Comparison of ENCODE assay signal across 12 cellular contexts in the genomic region with DNA sequence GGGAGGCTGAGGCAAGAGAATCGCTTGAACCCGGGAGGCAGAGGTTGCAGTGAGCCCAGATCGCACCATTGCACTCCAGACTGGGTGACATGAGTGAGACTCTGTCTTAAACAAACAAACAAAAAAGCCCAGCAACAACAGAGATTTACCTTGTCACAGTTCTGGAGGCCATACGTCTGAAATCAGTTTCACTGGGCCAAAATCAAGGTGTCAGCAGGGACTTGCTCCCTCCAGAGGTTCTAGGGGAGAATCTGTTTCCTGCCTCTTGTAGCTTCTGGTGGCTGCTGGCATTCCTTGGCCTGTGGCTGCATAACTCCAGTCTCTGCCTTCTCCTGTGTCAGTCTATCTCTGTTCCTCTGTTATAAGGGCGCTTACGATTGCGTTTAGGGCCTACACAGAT. TPM values are rescaled to one million over a fixed set of nuclear protein-coding genes. Genes with fewer than 3 reads are reported as not detected.
DNase-seq lines count a peak whose midpoint lies in the region; ATAC-seq, FAIRE-seq and TF ChIP-seq lines count a peak whose summit lies in the region.
"Had no signal": no experiment of that assay in that cellular context is flagged by ENCODE, and none has a peak within 500 bp of the region (broad histone marks: within the 10 kb centered on the region; RNA-seq: fewer than 3 reads in every experiment).

No MANE protein-coding gene starts in this region.

- H3K9me3 Mint-ChIP-seq in activated T-cell treated with anti-CD3 and anti-CD28 coated beads, Interleukin-2, amount 50 U/mL, for 72 hours: peaks cover 0 to 4% of the 10 kb centered on the region in 2 donors
- H3K9me3 Mint-ChIP-seq in endodermal cell: no peaks in the 10 kb centered on the region
- H3K9me3 Mint-ChIP-seq in stimulated activated memory B cell treated with anti-CD40 and anti-IgM and Interleukin-4, amounts not matched to agents 10 μg/mL and 1 μg/mL and 100 μg/mL, for 72 hours: no peaks in the 10 kb centered on the region

- peaks cover 47% of the 10 kb centered on the region for H3K36me3 ChIP-seq in OCI-LY7 (ENCODE audit: insufficient read depth, low read length)
- peaks cover 5% of the 10 kb centered on the region for H3K36me3 ChIP-seq in endodermal cell (ENCODE audit: control insufficient read depth, insufficient read depth, low read length)
- H3K36me3 ChIP-seq: adrenal gland, pancreas had no signal

- H3K4me3 Mint-ChIP-seq in activated T-cell treated with anti-CD3 and anti-CD28 coated beads, Interleukin-2, amount 50 U/mL, for 72 hours: peak overlapping the region; percentile 100
- H3K4me3 Mint-ChIP-seq in endodermal cell: peak overlapping the region; percentile 95
- peak overlapping the region; percentile 100 for H3K4me3 Mint-ChIP-seq in stimulated activated memory B cell treated with anti-CD40 and anti-IgM and Interleukin-4, amounts not matched to agents 10 μg/mL and 1 μg/mL and 100 μg/mL, for 72 hours

- FAIRE-seq in HTR-8/SVneo (lab: Jason Lieb, UNC): no peak
- FAIRE-seq: pancreas had no signal

- peak overlapping the region; percentile 94 for H3K4me2 ChIP-seq in OCI-LY7 (ENCODE audit: low read length)

- peaks cover 64% of the 10 kb centered on the region for H3K79me2 ChIP-seq in OCI-LY7 (ENCODE audit: insufficient read depth, low read depth, low read length)

- H3K36me3 Mint-ChIP-seq in activated T-cell treated with anti-CD3 and anti-CD28 coated beads, Interleukin-2, amount 50 U/mL, for 72 hours (ENCODE audit: insufficient read depth in 2 of 2): peaks cover 5 to 10% of the 10 kb centered on the region in 2 donors
- H3K36me3 Mint-ChIP-seq in endodermal cell (ENCODE audit: low read depth): peaks cover 12% of the 10 kb centered on the region
- H3K36me3 Mint-ChIP-seq in stimulated activated memory B cell treated with anti-CD40 and anti-IgM and Interleukin-4, amounts not matched to agents 10 μg/mL and 1 μg/mL and 100 μg/mL, for 72 hours: peaks cover 38% of the 10 kb centered on the region

- H3K4me3 ChIP-seq in OCI-LY7 (ENCODE audit: low read depth, low read length, poor library complexity, severe bottlenecking) (peak overlapping the region; percentile 95), endodermal cell (ENCODE audit: low read length) (peak overlapping the region; percentile 91)

- no peak for DNase-seq in activated T-cell treated with anti-CD3 and anti-CD28 coated beads, Interleukin-2, amount 50 U/mL, for 72 hours
- no peak for DNase-seq in activated T-cell treated with anti-CD3 and anti-CD28 coated beads, Interleukin-2, amount 50 U/mL, for 48 hours
- DNase-seq in OCI-LY7 (ENCODE audit: low spot score) (no peak), endodermal cell (peak; percentile 56), foreskin melanocyte (no peak), HTR-8/SVneo (ENCODE audit: insufficient read length, low spot score) (no peak)
- DNase-seq: adrenal gland, gastrocnemius medialis, NCI-H1417 treated with DMSO at 0.1 percent for 48 hours, pancreas had no signal

- WGBS in endodermal cell (ENCODE audit: insufficient coverage in 1 of 2, insufficient read length in 1 of 2), 2 experiments: 92% methylated on average over 7 of the region's 7 CpGs

- CTCF ChIA-PET in OCI-LY7 (lab: Charles Lee; ENCODE audit: unreplicated experiment): no interaction called here

- TF ChIP-seq CTCF in OCI-LY7 (conservative IDR thresholded peaks at IDR 0.05; ENCODE audit: low read length): 0 out of 2 replicates have a peak, but pooled peaks have one; percentile 37
- TF ChIP-seq CTCF in endodermal cell (conservative IDR thresholded peaks at IDR 0.05): peak; percentile 52

- no peaks in the 10 kb centered on the region for H3K9me2 ChIP-seq in OCI-LY7 (ENCODE audit: insufficient read depth, low read length)

- peaks cover 62% of the 10 kb centered on the region for H3K4me1 ChIP-seq in OCI-LY7 (ENCODE audit: insufficient read depth, low read length, poor library complexity, severe bottlenecking)
- peaks cover 3% of the 10 kb centered on the region for H3K4me1 ChIP-seq in endodermal cell (ENCODE audit: control insufficient read depth, insufficient read depth, low read length)

- no TSS peak for BruUV-seq in OCI-LY7 (replicated peaks; lab: Mats Ljungman, UMichigan)

- 0 out of 2 replicates have a peak, but pooled peaks cover 6% of the 10 kb centered on the region for H3K9me3 ChIP-seq in OCI-LY7 (ENCODE audit: low read length)
- no peaks in the 10 kb centered on the region for H3K9me3 ChIP-seq in endodermal cell (ENCODE audit: control insufficient read depth, low read length)
- H3K9me3 ChIP-seq: adrenal gland, gastrocnemius medialis, pancreas had no signal

- POLR2A ChIA-PET in OCI-LY7 (lab: Charles Lee): interaction anchor here (2.9 kb wide), 1 partner anchor 16 kb away, joined by 12 read pairs; no protein-coding TSS in a partner anchor

- H3K27me3 Mint-ChIP-seq in activated T-cell treated with anti-CD3 and anti-CD28 coated beads, Interleukin-2, amount 50 U/mL, for 72 hours (ENCODE audit: low read depth): no peaks in the 10 kb centered on the region
- H3K27me3 Mint-ChIP-seq in endodermal cell (ENCODE audit: insufficient read depth): no peaks in the 10 kb centered on the region
- H3K27me3 Mint-ChIP-seq in stimulated activated memory B cell treated with anti-CD40 and anti-IgM and Interleukin-4, amounts not matched to agents 10 μg/mL and 1 μg/mL and 100 μg/mL, for 72 hours: no peaks in the 10 kb centered on the region

- no peak overlapping the region for H3K9ac ChIP-seq in endodermal cell (ENCODE audit: extremely low read depth, low read length, poor library complexity, severe bottlenecking)

- ATAC-seq in activated T-cell treated with anti-CD3 and anti-CD28 coated beads, Interleukin-2, amount 50 U/mL, for 72 hours (replicated peaks in 1 of 2): no peak
- ATAC-seq in stimulated activated memory B cell treated with anti-CD40 and anti-IgM and Interleukin-4, amounts not matched to agents 10 μg/mL and 1 μg/mL and 100 μg/mL, for 72 hours: no peak
- ATAC-seq in GM21390 (IDR thresholded peaks at IDR 0.05; ENCODE audit: unreplicated experiment): no peak
- ATAC-seq: gastrocnemius medialis, pancreas had no signal

- H3K4me1 Mint-ChIP-seq in activated T-cell treated with anti-CD3 and anti-CD28 coated beads, Interleukin-2, amount 50 U/mL, for 72 hours (ENCODE audit: low read depth): peaks cover 56% of the 10 kb centered on the region
- peaks cover 6% of the 10 kb centered on the region for H3K4me1 Mint-ChIP-seq in endodermal cell
- peaks cover 61% of the 10 kb centered on the region for H3K4me1 Mint-ChIP-seq in stimulated activated memory B cell treated with anti-CD40 and anti-IgM and Interleukin-4, amounts not matched to agents 10 μg/mL and 1 μg/mL and 100 μg/mL, for 72 hours

- H3K27ac Mint-ChIP-seq in activated T-cell treated with anti-CD3 and anti-CD28 coated beads, Interleukin-2, amount 50 U/mL, for 72 hours: peak overlapping the region; percentile 13
- H3K27ac Mint-ChIP-seq in endodermal cell: no peak overlapping the region
- peak overlapping the region; percentile 87 for H3K27ac Mint-ChIP-seq in stimulated activated memory B cell treated with anti-CD40 and anti-IgM and Interleukin-4, amounts not matched to agents 10 μg/mL and 1 μg/mL and 100 μg/mL, for 72 hours

- no peak overlapping the region for H2AFZ ChIP-seq in OCI-LY7 (ENCODE audit: low read length)

- H3K27ac ChIP-seq in OCI-LY7 (ENCODE audit: low read depth, low read length, poor library complexity, severe bottlenecking) (no peak overlapping the region), endodermal cell (ENCODE audit: low read depth, low read length) (no peak overlapping the region)
- H3K27ac ChIP-seq: adrenal gland, pancreas had no signal

- no peaks in the 10 kb centered on the region for H3K27me3 ChIP-seq in endodermal cell (ENCODE audit: control insufficient read depth, insufficient read depth, low read length, poor library complexity, severe bottlenecking)
- H3K27me3 ChIP-seq: adrenal gland, gastrocnemius medialis, pancreas had no signal

- intact Hi-C loops in OCI-LY7 (cut with micrococcal nuclease; ENCODE audit: unreplicated experiment): no loop called here

- peaks cover 22% of the 10 kb centered on the region for H4K20me1 ChIP-seq in OCI-LY7 (ENCODE audit: insufficient read depth, low read length)

RNA-seq across cellular contexts. Expression of a gene that starts 1.5 kb away (rescaled TPM):
- 10 to 100 TPM; 24.9 to 32.7 TPM for total RNA-seq in activated T-cell treated with anti-CD3 and anti-CD28 coated beads, Interleukin-2, amount 50 U/mL, for 72 hours
- 38.0 and 46.5 TPM in 2 replicates for total RNA-seq in OCI-LY7 (2014; rRNA removed; shearing (Covaris generic))
- total RNA-seq in OCI-LY7 (2022): 38.7 and 48.7 TPM in 2 replicates
- total RNA-seq in endodermal cell: 10 to 100 TPM; 31.1 to 32.7 TPM
- 30.5 TPM for polyA plus RNA-seq in endodermal cell (2013, experiment 1 of 2)
- polyA plus RNA-seq in endodermal cell (2013, experiment 2 of 2): 27.7 TPM
